12 cellular contexts compared by ENCODE assay signal in genomic region chr1:54995835-54996234, GRCh38. TPM values are rescaled to one million over a fixed set of nuclear protein-coding genes. Genes with fewer than 3 reads are reported as not detected.
A peak's percentile ranks its signal among the peaks of the same experiment; 100 is the strongest.
DNase-seq lines count a peak whose midpoint lies in the region; ATAC-seq and TF ChIP-seq lines count a peak whose summit lies in the region.
"Had no signal": no experiment of that assay in that cellular context is flagged by ENCODE, and none has a peak within 500 bp of the region (broad histone marks: within the 10 kb centered on the region; RNA-seq: fewer than 3 reads in every experiment).

No MANE protein-coding gene starts in this region.

- peaks cover 43% of the 10 kb centered on the region for H3K27me3 ChIP-seq in GM23338 (ENCODE audit: insufficient read depth)
- peaks cover 0 to 14% (median 4%) of the 10 kb centered on the region in 3 donors for H3K27me3 ChIP-seq in psoas muscle (ENCODE audit: insufficient read depth in 3 of 3, low read length in 2 of 3)

- H3K4me1 Mint-ChIP-seq in GM23338: peaks cover 40% of the 10 kb centered on the region
- H3K4me1 Mint-ChIP-seq in T-helper 17 cell: peaks cover 20% of the 10 kb centered on the region
- H3K4me1 Mint-ChIP-seq in natural killer cell: peaks cover 20 to 23% of the 10 kb centered on the region in 2 donors
- H3K4me1 Mint-ChIP-seq in mesothelial cell of epicardium: peaks cover 18% of the 10 kb centered on the region

- H3K27me3 Mint-ChIP-seq in GM23338 (ENCODE audit: insufficient read depth, low read depth, poor library complexity) (peaks cover 48% of the 10 kb centered on the region), T-helper 17 cell (peaks cover 7% of the 10 kb centered on the region), natural killer cell (ENCODE audit: low read depth in 2 of 2) (peaks cover 24 to 26% of the 10 kb centered on the region in 2 donors), mesothelial cell of epicardium (ENCODE audit: low read depth) (peaks cover 39% of the 10 kb centered on the region)

- H3K79me2 ChIP-seq in GM23338 (replicated peaks; ENCODE audit: insufficient read depth): no peaks in the 10 kb centered on the region

- DNase-seq in GM23338 (ENCODE audit: low spot score) (no peak), T-helper 17 cell (peak in 2 of 3 donors; percentile 22 to 23), natural killer cell (no peak), mesothelial cell of epicardium (ENCODE audit: low spot score in 2 of 2, unreplicated experiment in 2 of 2) (no peak), psoas muscle (no peak)
- DNase-seq in activated effector memory CD4-positive, alpha-beta T cell treated with anti-CD3 and anti-CD28 coated beads, Interleukin-2, amount 50 U/mL, for 16 hours: peak; percentile 72

- H3K9me2 ChIP-seq in GM23338 (ENCODE audit: insufficient read depth): no peaks in the 10 kb centered on the region

- H3F3A ChIP-seq in GM23338 (replicated peaks; ENCODE audit: low read depth): peaks cover 3% of the 10 kb centered on the region; the same call in 1 of the 2 replicates

- H3K36me3 Mint-ChIP-seq in GM23338 (ENCODE audit: low read depth): no peaks in the 10 kb centered on the region
- H3K36me3 Mint-ChIP-seq in T-helper 17 cell (ENCODE audit: low read depth): no peaks in the 10 kb centered on the region
- no peaks in the 10 kb centered on the region for H3K36me3 Mint-ChIP-seq in natural killer cell
- H3K36me3 Mint-ChIP-seq in mesothelial cell of epicardium: no peaks in the 10 kb centered on the region
- H3K36me3 Mint-ChIP-seq: stimulated activated memory B cell treated with anti-CD40 and anti-IgM and Interleukin-4, amounts not matched to agents 10 μg/mL and 1 μg/mL and 100 μg/mL, for 72 hours had no signal

- TF ChIP-seq CTCF in GM23338 (conservative IDR thresholded peaks at IDR 0.05; ENCODE audit: low read depth in 2 of 2) (no peak), natural killer cell (IDR thresholded peaks at IDR 0.05) (no peak), mesothelial cell of epicardium (IDR thresholded peaks at IDR 0.05; ENCODE audit: unreplicated experiment) (no peak), psoas muscle (IDR thresholded peaks at IDR 0.05) (no peak)

- intact Hi-C loops in natural killer cell (cut with micrococcal nuclease) (loop anchor here (1.0 to 2.0 kb wide), 3 partner anchors 46 to 323 kb away; no protein-coding TSS in a partner anchor), psoas muscle (cut with DNase I) (loop anchor here (1.0 kb wide), 1 partner anchor 46 kb away; no protein-coding TSS in a partner anchor)

- H3K4me3 Mint-ChIP-seq in GM23338 (no peak overlapping the region; the same call in 2 of the 3 replicates), T-helper 17 cell (peak overlapping the region; percentile 55), natural killer cell (peak overlapping the region; percentile 62), mesothelial cell of epicardium (no peak overlapping the region)

- H3K27ac Mint-ChIP-seq in GM23338 (no peak overlapping the region), T-helper 17 cell (peak overlapping the region; percentile 79), natural killer cell (peak overlapping the region; percentile 52 to 74), mesothelial cell of epicardium (no peak overlapping the region)
- H3K27ac Mint-ChIP-seq: stimulated activated memory B cell treated with anti-CD40 and anti-IgM and Interleukin-4, amounts not matched to agents 10 μg/mL and 1 μg/mL and 100 μg/mL, for 72 hours had no signal

- H2AFZ ChIP-seq in GM23338: no peak overlapping the region

- H3K4me3 ChIP-seq in GM23338 (peak overlapping the region; percentile 27; the same call in 1 of the 2 replicates), psoas muscle (no peak overlapping the region)

- H3K4me2 ChIP-seq in GM23338: peak overlapping the region; percentile 72

- 73 to 76% (median 74%) methylated on average over 8 to 9 of the region's 9 CpGs for WGBS in psoas muscle, 3 donors

- H3K36me3 ChIP-seq in GM23338 (ENCODE audit: insufficient read depth): no peaks in the 10 kb centered on the region
- no peaks in the 10 kb centered on the region for H3K36me3 ChIP-seq in psoas muscle (ENCODE audit: insufficient read depth in 1 of 2, low read depth in 1 of 2)
- H3K36me3 ChIP-seq: adrenal gland had no signal

- H3K9me3 ChIP-seq in T-helper 17 cell (ENCODE audit: control insufficient read depth, low read length, poor library complexity, severe bottlenecking): no peaks in the 10 kb centered on the region
- H3K9me3 ChIP-seq in psoas muscle: no peaks in the 10 kb centered on the region
- H3K9me3 ChIP-seq: adrenal gland had no signal

- no peak for ATAC-seq in GM23338
- peak; percentile 84 for ATAC-seq in T-helper 17 cell
- peak; percentile 64 to 74 (median 73) for ATAC-seq in natural killer cell
- ATAC-seq in GM18873 (IDR thresholded peaks at IDR 0.05; ENCODE audit: low FRiP score, unreplicated experiment): no peak
- no peak for ATAC-seq in HG02798 (IDR thresholded peaks at IDR 0.05; ENCODE audit: poor library complexity, unreplicated experiment)
- no peak for ATAC-seq in psoas muscle

- H3K9me3 Mint-ChIP-seq in GM23338 (no peaks in the 10 kb centered on the region; the same call in 2 of the 3 replicates), natural killer cell (peaks cover 0 to 2% of the 10 kb centered on the region in 2 donors), mesothelial cell of epicardium (no peaks in the 10 kb centered on the region)
- H3K9me3 Mint-ChIP-seq: stimulated activated memory B cell treated with anti-CD40 and anti-IgM and Interleukin-4, amounts not matched to agents 10 μg/mL and 1 μg/mL and 100 μg/mL, for 72 hours had no signal

- H3K27ac ChIP-seq in GM23338 (ENCODE audit: low read depth) (no peak overlapping the region), psoas muscle (no peak overlapping the region)
- H3K27ac ChIP-seq: adrenal gland had no signal

- H3K4me1 ChIP-seq in GM23338 (ENCODE audit: insufficient read depth) (peaks cover 37% of the 10 kb centered on the region), psoas muscle (no peaks in the 10 kb centered on the region)

- no peaks in the 10 kb centered on the region; the same call in 1 of the 2 replicates for H4K20me1 ChIP-seq in GM23338 (replicated peaks; ENCODE audit: insufficient read depth)

TF ChIP-seq in GM23338, 12 proteins besides CTCF, POLR2A, EP300 and RAD21 (continues in another document):
- no peak for TF ChIP-seq JUNB (IDR thresholded peaks at IDR 0.05; ENCODE audit: unreplicated experiment)
- TF ChIP-seq ZNF331 (CRISPR knock-in tag; IDR thresholded peaks at IDR 0.05; ENCODE audit: low read depth): no peak
- no peak for TF ChIP-seq EZH2 (IDR thresholded peaks at IDR 0.05; ENCODE audit: low read depth, unreplicated experiment)
- no peak for TF ChIP-seq EZH2phosphoT487 (IDR thresholded peaks at IDR 0.05; ENCODE audit: unreplicated experiment)
- no peak for TF ChIP-seq REST (IDR thresholded peaks at IDR 0.05; ENCODE audit: unreplicated experiment)

RNA-seq across cellular contexts. Expression of gene BSND, which starts 2.9 kb away (rescaled TPM):
- 0.47 and 1.4 TPM in 2 replicates for total RNA-seq in GM23338 (2014; rRNA removed; shearing (Covaris generic))
- polyA plus RNA-seq in GM23338 (2016; fragmentation: Nextera tagmentation; extraction: Ambion mirVana) (0.50 and 0.55 TPM in 2 replicates), psoas muscle (not detected)
- total RNA-seq in T-helper 17 cell (under 1 TPM in 1 of 2 donors, not detected in 1; 0.07 TPM), natural killer cell (not detected), mesothelial cell of epicardium (0.05 to 0.09 TPM (median 0.09 TPM) in 3 replicates), psoas muscle (not detected)
- total RNA-seq: adrenal gland, fibroblast of villous mesenchyme, left colon had no signal

RNA-seq across cellular contexts. Expression of gene TMEM61, which starts 15.4 kb away (rescaled TPM):
- 1.7 and 2.0 TPM in 2 replicates for total RNA-seq in GM23338 (2014; rRNA removed; shearing (Covaris generic))
- 1.8 and 3.6 TPM in 2 replicates for polyA plus RNA-seq in GM23338 (2016; fragmentation: Nextera tagmentation; extraction: Ambion mirVana)
- total RNA-seq in T-helper 17 cell: not detected
- not detected for total RNA-seq in natural killer cell
- 0.31 to 0.47 TPM (median 0.34 TPM) in 3 replicates for total RNA-seq in mesothelial cell of epicardium
- total RNA-seq in psoas muscle: under 1 TPM in 3 of 4 donors, not detected in 1; 0.34 to 0.54 (median 0.42) TPM
- under 1 TPM; 0.05 to 0.16 (median 0.11) TPM for polyA plus RNA-seq in psoas muscle
- total RNA-seq: fibroblast of villous mesenchyme had no signal

RNA-seq across cellular contexts. Expression of gene PCSK9, which starts 43.5 kb away (rescaled TPM):
- 275 and 327 TPM in 2 replicates for total RNA-seq in GM23338 (2014; rRNA removed; shearing (Covaris generic))
- 77.6 and 78.0 TPM in 2 replicates for polyA plus RNA-seq in GM23338 (2016; fragmentation: Nextera tagmentation; extraction: Ambion mirVana)
- not detected for total RNA-seq in T-helper 17 cell
- total RNA-seq in natural killer cell: not detected
- total RNA-seq in mesothelial cell of epicardium: 1.4 to 1.6 TPM (median 1.6 TPM) in 3 replicates
- total RNA-seq in psoas muscle: not detected
- under 1 TPM in 2 of 3 donors, not detected in 1; under 0.01 to 0.03 TPM for polyA plus RNA-seq in psoas muscle

Comparison
In these comparisons a context has a peak if more than half of its experiments do, and no peak if none do; other contexts are left out.
1. ATAC-seq: peak in T-helper 17 cell (single experiment) and natural killer cell (3 of 3); none in GM23338 (single experiment), GM18873 (single experiment), HG02798 (single experiment) and psoas muscle (0 of 4).
2. DNase-seq: peak in T-helper 17 cell (2 of 3) and activated effector memory CD4-positive, alpha-beta T cell treated with anti-CD3 and anti-CD28 coated beads, Interleukin-2, amount 50 U/mL, for 16 hours (single experiment); none in GM23338 (single experiment), natural killer cell (single experiment), mesothelial cell of epicardium (0 of 2) and psoas muscle (0 of 2).
3. H3K27ac Mint-ChIP-seq: peak in T-helper 17 cell (single experiment) and natural killer cell (2 of 2); none in GM23338 (single experiment) and mesothelial cell of epicardium (single experiment).
4. H3K4me3 Mint-ChIP-seq: peak in T-helper 17 cell (single experiment) and natural killer cell (single experiment); none in GM23338 (single experiment) and mesothelial cell of epicardium (single experiment).
5. RNA of gene PCSK9, which starts 43.5 kb away (total RNA-seq): 275 to 327 TPM in GM23338; 1.4 to 1.6 TPM in mesothelial cell of epicardium, not detected in T-helper 17 cell, not detected in natural killer cell and not detected in psoas muscle; every median in the first group is over 100 times any median in the second.